In genomic region chr1:7646981-7647901, GRCh38 we compare ENCODE assay signal across 8 cellular contexts.
A peak's percentile ranks its signal among the peaks of the same experiment; 100 is the strongest.
DNase-seq lines count a peak whose midpoint lies in the region; ATAC-seq and TF ChIP-seq lines count a peak whose summit lies in the region.

No MANE protein-coding gene starts in this region.

- no peak overlapping the region for H3K4me3 Mint-ChIP-seq in activated CD4-positive, alpha-beta T cell treated with anti-CD3 and anti-CD28 coated beads, Interleukin-2, amount 10 ng/mL, durations not matched to agents 24 days and 14 days
- H3K4me3 Mint-ChIP-seq in chondrocyte (ENCODE audit: unreplicated experiment) = no peak overlapping the region

- H3K4me1 ChIP-seq in lower lobe of right lung = peaks cover 41% of the 10 kb centered on the region

- intact Hi-C loops in activated CD4-positive, alpha-beta T cell treated with anti-CD3 and anti-CD28 coated beads, Interleukin-2, amount 10 ng/mL, durations not matched to agents 24 days and 14 days (cut with micrococcal nuclease) = loop anchor here (5.0 kb wide), 2 partner anchors 605 to 925 kb away; no protein-coding TSS in a partner anchor
- intact Hi-C loops in lower lobe of right lung (cut with DNase I) = loop anchor here (10.0 kb wide), 1 partner anchor 602 kb away; no protein-coding TSS in a partner anchor

- H3K4me3 ChIP-seq in lower lobe of right lung = no peak overlapping the region

- TF ChIP-seq CTCF in chondrocyte (IDR thresholded peaks at IDR 0.05) (peak; percentile 93), lower lobe of right lung (IDR thresholded peaks at IDR 0.05) (peak; percentile 93)

- peaks cover 3% of the 10 kb centered on the region for H3K9me3 ChIP-seq in lower lobe of right lung

- no peak overlapping the region for H3K27ac Mint-ChIP-seq in activated CD4-positive, alpha-beta T cell treated with anti-CD3 and anti-CD28 coated beads, Interleukin-2, amount 10 ng/mL, durations not matched to agents 24 days and 14 days
- H3K27ac Mint-ChIP-seq in chondrocyte (ENCODE audit: unreplicated experiment) = no peak overlapping the region

- H3K27me3 ChIP-seq in lower lobe of right lung (ENCODE audit: low read depth) = peaks cover 4% of the 10 kb centered on the region

- H3K27ac ChIP-seq in lower lobe of right lung = no peak overlapping the region

- H3K36me3 ChIP-seq in lower lobe of right lung = no peaks in the 10 kb centered on the region

- H3K9me3 Mint-ChIP-seq in activated CD4-positive, alpha-beta T cell treated with anti-CD3 and anti-CD28 coated beads, Interleukin-2, amount 10 ng/mL, durations not matched to agents 24 days and 14 days = no peaks in the 10 kb centered on the region
- H3K9me3 Mint-ChIP-seq in chondrocyte (ENCODE audit: low read depth) = no peaks in the 10 kb centered on the region

- peak; percentile 48 to 50 for ATAC-seq in lower lobe of right lung
- ATAC-seq in GM18858 (IDR thresholded peaks at IDR 0.05; ENCODE audit: unreplicated experiment) = no peak

- no peaks in the 10 kb centered on the region for H3K36me3 Mint-ChIP-seq in activated CD4-positive, alpha-beta T cell treated with anti-CD3 and anti-CD28 coated beads, Interleukin-2, amount 10 ng/mL, durations not matched to agents 24 days and 14 days (ENCODE audit: low read depth)
- no peaks in the 10 kb centered on the region for H3K36me3 Mint-ChIP-seq in chondrocyte (ENCODE audit: low read depth)

- H3K4me1 Mint-ChIP-seq in activated CD4-positive, alpha-beta T cell treated with anti-CD3 and anti-CD28 coated beads, Interleukin-2, amount 10 ng/mL, durations not matched to agents 24 days and 14 days = no peaks in the 10 kb centered on the region
- H3K4me1 Mint-ChIP-seq in chondrocyte (ENCODE audit: low read depth) = peaks cover 9% of the 10 kb centered on the region

- peak; percentile 73 for DNase-seq in NCI-H345 (lab: John Stamatoyannopoulos, UW)
- DNase-seq in NCI-H345 treated with DMSO at 0.1 percent for 48 hours (lab: John Stamatoyannopoulos, UW; ENCODE audit: unreplicated experiment) = no peak
- peak; percentile 55 for DNase-seq in NCI-H2029 treated with DMSO at 0.1 percent for 48 hours (lab: John Stamatoyannopoulos, UW)
- DNase-seq in activated CD4-positive, alpha-beta T cell treated with anti-CD3 and anti-CD28 coated beads, Interleukin-2, amount 10 ng/mL, durations not matched to agents 24 days and 14 days = peak; percentile 89
- DNase-seq in chondrocyte (ENCODE audit: low spot score) = no peak
- peak; percentile 82 for DNase-seq in lower lobe of right lung
- peak; percentile 43 for DNase-seq in stimulated activated CD8-positive, alpha-beta memory T cell treated with anti-CD3 and anti-CD28 coated beads, Interleukin-15, amount 100 ng/mL, for 1 hour (ENCODE audit: low read depth)

- no peaks in the 10 kb centered on the region for H3K27me3 Mint-ChIP-seq in activated CD4-positive, alpha-beta T cell treated with anti-CD3 and anti-CD28 coated beads, Interleukin-2, amount 10 ng/mL, durations not matched to agents 24 days and 14 days
- H3K27me3 Mint-ChIP-seq in chondrocyte (ENCODE audit: low read depth) = no peaks in the 10 kb centered on the region

Comparison
In these comparisons a context has a peak if more than half of its experiments do, and no peak if none do; other contexts are left out.
1. DNase-seq: peak in NCI-H345 (single experiment), NCI-H2029 treated with DMSO at 0.1 percent for 48 hours (single experiment), activated CD4-positive, alpha-beta T cell treated with anti-CD3 and anti-CD28 coated beads, Interleukin-2, amount 10 ng/mL, durations not matched to agents 24 days and 14 days (single experiment), lower lobe of right lung (single experiment) and stimulated activated CD8-positive, alpha-beta memory T cell treated with anti-CD3 and anti-CD28 coated beads, Interleukin-15, amount 100 ng/mL, for 1 hour (single experiment); none in NCI-H345 treated with DMSO at 0.1 percent for 48 hours (single experiment) and chondrocyte (single experiment).